ENCODE assay signal across 1 cellular context in genomic region chr16:2223375-2224182, GRCh38.
TF ChIP-seq lines count a peak whose summit lies in the region.

A gene with protein sequence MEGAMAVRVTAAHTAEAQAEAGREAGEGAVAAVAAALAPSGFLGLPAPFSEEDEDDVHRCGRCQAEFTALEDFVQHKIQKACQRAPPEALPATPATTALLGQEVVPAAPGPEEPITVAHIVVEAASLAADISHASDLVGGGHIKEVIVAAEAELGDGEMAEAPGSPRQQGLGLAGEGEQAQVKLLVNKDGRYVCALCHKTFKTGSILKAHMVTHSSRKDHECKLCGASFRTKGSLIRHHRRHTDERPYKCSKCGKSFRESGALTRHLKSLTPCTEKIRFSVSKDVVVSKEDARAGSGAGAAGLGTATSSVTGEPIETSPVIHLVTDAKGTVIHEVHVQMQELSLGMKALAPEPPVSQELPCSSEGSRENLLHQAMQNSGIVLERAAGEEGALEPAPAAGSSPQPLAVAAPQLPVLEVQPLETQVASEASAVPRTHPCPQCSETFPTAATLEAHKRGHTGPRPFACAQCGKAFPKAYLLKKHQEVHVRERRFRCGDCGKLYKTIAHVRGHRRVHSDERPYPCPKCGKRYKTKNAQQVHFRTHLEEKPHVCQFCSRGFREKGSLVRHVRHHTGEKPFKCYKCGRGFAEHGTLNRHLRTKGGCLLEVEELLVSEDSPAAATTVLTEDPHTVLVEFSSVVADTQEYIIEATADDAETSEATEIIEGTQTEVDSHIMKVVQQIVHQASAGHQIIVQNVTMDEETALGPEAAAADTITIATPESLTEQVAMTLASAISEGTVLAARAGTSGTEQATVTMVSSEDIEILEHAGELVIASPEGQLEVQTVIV (plus strand): TSS chr16:2223591. CDS start chr16:2223614, 23 bp downstream.

TF ChIP-seq in K562, 482 proteins besides CTCF, POLR2A, EP300 and RAD21 (continued from another document and continues in another):
- TF ChIP-seq, protein P1, sequence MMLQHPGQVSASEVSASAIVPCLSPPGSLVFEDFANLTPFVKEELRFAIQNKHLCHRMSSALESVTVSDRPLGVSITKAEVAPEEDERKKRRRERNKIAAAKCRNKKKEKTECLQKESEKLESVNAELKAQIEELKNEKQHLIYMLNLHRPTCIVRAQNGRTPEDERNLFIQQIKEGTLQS (IDR thresholded peaks at IDR 0.05): peak; percentile 71
- TF ChIP-seq, protein P1 (CRISPR knock-in tag; conservative IDR thresholded peaks at IDR 0.05): no peak
- TF ChIP-seq ZBTB1 (CRISPR knock-in tag; IDR thresholded peaks at IDR 0.05; ENCODE audit: borderline replicate concordance, low read depth) (peak; percentile 27; the same call in 1 of the 2 replicates), BHLHE40 (IDR thresholded peaks at IDR 0.05; ENCODE audit: low read length) (no peak; the same call in none of the 2 replicates), PHF8 (IDR thresholded peaks at IDR 0.05; ENCODE audit: borderline replicate concordance, low read length) (peak; percentile 92), CEBPB (tag; IDR thresholded peaks at IDR 0.05) (peak; percentile 98), PHB (CRISPR knock-in tag; IDR thresholded peaks at IDR 0.05) (0 out of 2 replicates have a peak, but pooled peaks have one; percentile 87), FOXP1 (CRISPR knock-in tag; IDR thresholded peaks at IDR 0.05) (0 out of 2 replicates have a peak, but pooled peaks have one; percentile 46), ZNF384 (IDR thresholded peaks at IDR 0.05; ENCODE audit: low read depth, low read length) (no peak), SIN3B (IDR thresholded peaks at IDR 0.05; ENCODE audit: low read depth) (peak; percentile 68; the same call in 1 of the 2 replicates), KDM5B (IDR thresholded peaks at IDR 0.05; ENCODE audit: insufficient replicate concordance, low read depth, low read length) (peak; percentile 92), FOXO4 (CRISPR knock-in tag; IDR thresholded peaks at IDR 0.05) (no peak), ZFP91 (CRISPR knock-in tag; IDR thresholded peaks at IDR 0.05) (peak; percentile 44; the same call in 1 of the 2 replicates), PBX2 (CRISPR knock-in tag; IDR thresholded peaks at IDR 0.05; ENCODE audit: low read depth) (peak; percentile 96), PBX2 (tag; conservative IDR thresholded peaks at IDR 0.05; ENCODE audit: low read depth) (peak; percentile 94), NKRF (IDR thresholded peaks at IDR 0.05; ENCODE audit: borderline replicate concordance) (0 out of 2 replicates have a peak, but pooled peaks have one; percentile 53), PCBP1 (IDR thresholded peaks at IDR 0.05; ENCODE audit: low read depth, low read length, poor library complexity, severe bottlenecking) (peak; percentile 92), JUN (IDR thresholded peaks at IDR 0.05; ENCODE audit: borderline replicate concordance, low read depth, low read length) (0 out of 2 replicates have a peak, but pooled peaks have one; percentile 47), JUN (CRISPR knock-in tag; IDR thresholded peaks at IDR 0.05; ENCODE audit: borderline replicate concordance) (no peak), RBBP5 (IDR thresholded peaks at IDR 0.05; ENCODE audit: borderline replicate concordance, insufficient read depth, low read length, poor library complexity, severe bottlenecking) (peak; percentile 85), SMARCA4 (IDR thresholded peaks at IDR 0.05) (no peak), BRD9 (IDR thresholded peaks at IDR 0.05; ENCODE audit: low read depth, partially characterized antibody) (no peak), FOSL1 (tag; conservative IDR thresholded peaks at IDR 0.05) (0 out of 2 replicates have a peak, but pooled peaks have one; percentile 34), ILK (tag; IDR thresholded peaks at IDR 0.05; ENCODE audit: borderline replicate concordance, low read depth) (no peak), GTF2F1 (IDR thresholded peaks at IDR 0.05; ENCODE audit: low read depth, low read length) (peak; percentile 19; the same call in 1 of the 2 replicates), SUPT5H (IDR thresholded peaks at IDR 0.05) (peak; percentile 93)
- TF ChIP-seq, protein P2, sequence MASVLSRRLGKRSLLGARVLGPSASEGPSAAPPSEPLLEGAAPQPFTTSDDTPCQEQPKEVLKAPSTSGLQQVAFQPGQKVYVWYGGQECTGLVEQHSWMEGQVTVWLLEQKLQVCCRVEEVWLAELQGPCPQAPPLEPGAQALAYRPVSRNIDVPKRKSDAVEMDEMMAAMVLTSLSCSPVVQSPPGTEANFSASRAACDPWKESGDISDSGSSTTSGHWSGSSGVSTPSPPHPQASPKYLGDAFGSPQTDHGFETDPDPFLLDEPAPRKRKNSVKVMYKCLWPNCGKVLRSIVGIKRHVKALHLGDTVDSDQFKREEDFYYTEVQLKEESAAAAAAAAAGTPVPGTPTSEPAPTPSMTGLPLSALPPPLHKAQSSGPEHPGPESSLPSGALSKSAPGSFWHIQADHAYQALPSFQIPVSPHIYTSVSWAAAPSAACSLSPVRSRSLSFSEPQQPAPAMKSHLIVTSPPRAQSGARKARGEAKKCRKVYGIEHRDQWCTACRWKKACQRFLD (CRISPR knock-in tag; IDR thresholded peaks at IDR 0.05): peak; percentile 45; the same call in 1 of the 2 replicates
- TF ChIP-seq, protein P3, sequence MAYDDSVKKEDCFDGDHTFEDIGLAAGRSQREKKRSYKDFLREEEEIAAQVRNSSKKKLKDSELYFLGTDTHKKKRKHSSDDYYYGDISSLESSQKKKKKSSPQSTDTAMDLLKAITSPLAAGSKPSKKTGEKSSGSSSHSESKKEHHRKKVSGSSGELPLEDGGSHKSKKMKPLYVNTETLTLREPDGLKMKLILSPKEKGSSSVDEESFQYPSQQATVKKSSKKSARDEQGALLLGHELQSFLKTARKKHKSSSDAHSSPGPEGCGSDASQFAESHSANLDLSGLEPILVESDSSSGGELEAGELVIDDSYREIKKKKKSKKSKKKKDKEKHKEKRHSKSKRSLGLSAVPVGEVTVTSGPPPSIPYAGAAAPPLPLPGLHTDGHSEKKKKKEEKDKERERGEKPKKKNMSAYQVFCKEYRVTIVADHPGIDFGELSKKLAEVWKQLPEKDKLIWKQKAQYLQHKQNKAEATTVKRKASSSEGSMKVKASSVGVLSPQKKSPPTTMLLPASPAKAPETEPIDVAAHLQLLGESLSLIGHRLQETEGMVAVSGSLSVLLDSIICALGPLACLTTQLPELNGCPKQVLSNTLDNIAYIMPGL (CRISPR knock-in tag; IDR thresholded peaks at IDR 0.05): peak; percentile 56; the same call in 1 of the 2 replicates
- TF ChIP-seq, protein P4, sequence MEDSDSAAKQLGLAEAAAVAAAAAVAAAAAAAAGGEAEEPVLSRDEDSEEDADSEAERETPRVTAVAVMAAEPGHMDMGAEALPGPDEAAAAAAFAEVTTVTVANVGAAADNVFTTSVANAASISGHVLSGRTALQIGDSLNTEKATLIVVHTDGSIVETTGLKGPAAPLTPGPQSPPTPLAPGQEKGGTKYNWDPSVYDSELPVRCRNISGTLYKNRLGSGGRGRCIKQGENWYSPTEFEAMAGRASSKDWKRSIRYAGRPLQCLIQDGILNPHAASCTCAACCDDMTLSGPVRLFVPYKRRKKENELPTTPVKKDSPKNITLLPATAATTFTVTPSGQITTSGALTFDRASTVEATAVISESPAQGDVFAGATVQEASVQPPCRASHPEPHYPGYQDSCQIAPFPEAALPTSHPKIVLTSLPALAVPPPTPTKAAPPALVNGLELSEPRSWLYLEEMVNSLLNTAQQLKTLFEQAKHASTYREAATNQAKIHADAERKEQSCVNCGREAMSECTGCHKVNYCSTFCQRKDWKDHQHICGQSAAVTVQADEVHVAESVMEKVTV (CRISPR knock-in tag; IDR thresholded peaks at IDR 0.05): no peak
- TF ChIP-seq, protein P5, sequence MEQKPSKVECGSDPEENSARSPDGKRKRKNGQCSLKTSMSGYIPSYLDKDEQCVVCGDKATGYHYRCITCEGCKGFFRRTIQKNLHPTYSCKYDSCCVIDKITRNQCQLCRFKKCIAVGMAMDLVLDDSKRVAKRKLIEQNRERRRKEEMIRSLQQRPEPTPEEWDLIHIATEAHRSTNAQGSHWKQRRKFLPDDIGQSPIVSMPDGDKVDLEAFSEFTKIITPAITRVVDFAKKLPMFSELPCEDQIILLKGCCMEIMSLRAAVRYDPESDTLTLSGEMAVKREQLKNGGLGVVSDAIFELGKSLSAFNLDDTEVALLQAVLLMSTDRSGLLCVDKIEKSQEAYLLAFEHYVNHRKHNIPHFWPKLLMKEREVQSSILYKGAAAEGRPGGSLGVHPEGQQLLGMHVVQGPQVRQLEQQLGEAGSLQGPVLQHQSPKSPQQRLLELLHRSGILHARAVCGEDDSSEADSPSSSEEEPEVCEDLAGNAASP (IDR thresholded peaks at IDR 0.05): no peak
